Comparison of ENCODE assay signal across 25 cellular contexts in the genomic region with DNA sequence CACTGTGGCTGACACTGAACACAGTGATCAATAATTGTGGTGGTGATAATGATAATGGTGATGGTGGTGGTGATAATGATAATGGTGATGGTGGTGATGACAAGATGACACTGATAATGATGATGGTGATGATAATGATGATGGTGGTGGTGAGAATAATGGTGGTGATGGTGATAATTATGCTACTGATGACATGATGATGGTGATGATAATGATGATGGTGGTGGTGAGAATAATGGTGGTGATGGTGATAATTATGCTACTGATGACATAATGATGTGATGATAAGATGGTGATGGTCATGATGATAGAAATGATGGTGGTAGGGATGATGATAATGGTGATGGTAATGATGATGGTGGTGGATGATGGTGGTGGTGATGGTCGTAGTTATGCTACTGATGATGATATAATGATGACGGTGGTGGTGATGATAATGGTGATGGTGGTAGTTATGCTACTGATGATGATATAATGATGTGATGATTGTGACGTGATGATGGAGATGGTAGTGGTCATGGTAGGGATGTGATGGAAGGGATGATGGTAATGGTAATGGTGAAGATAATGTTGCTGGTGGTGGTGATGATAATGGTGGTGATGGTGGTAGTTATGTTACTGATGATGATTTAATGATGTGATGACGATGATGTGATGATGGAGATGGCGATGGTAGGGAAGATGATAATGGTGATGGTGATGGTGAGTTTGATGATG.
"Had no signal": no experiment of that assay in that cellular context is flagged by ENCODE, and none has a peak within 500 bp of the region (broad histone marks: within the 10 kb centered on the region; RNA-seq: fewer than 3 reads in every experiment).

No MANE protein-coding gene starts in this region.

- H3K36me3 ChIP-seq: SJCRH30 had no signal

- H3K4me3 ChIP-seq: SJCRH30 had no signal

- H3K27ac ChIP-seq: KMS-11, RWPE1, SJCRH30 had no signal

- DNase-seq: Kasumi-1, MM.1S, NCI-H1092 treated with DMSO at 0.1 percent for 48 hours, NCI-H1417, NCI-H1436 treated with DMSO at 0.1 percent for 48 hours, NCI-H1694, NCI-H1930, NCI-H2081, NCI-H2107, NCI-H2171, NCI-H226, NCI-H446, NCI-H510A, NCI-H524 treated with DMSO at 0.1 percent for 48 hours, NCI-H69, NCI-H774, PC-3, SHP77 treated with DMSO at 0.1 percent for 48 hours, SJCRH30, T-helper 1 cell, T-helper 17 cell had no signal

- H3K9ac ChIP-seq: KMS-11 had no signal

- H3K4me1 ChIP-seq: SJCRH30 had no signal

- H3K9me3 ChIP-seq: SJCRH30 had no signal

- H3K4me2 ChIP-seq: KMS-11 had no signal

- ATAC-seq: Panc1, PC-3, SK-N-SH treated with all-trans-retinoic acid at 6 μM for 48 hours, T-helper 17 cell had no signal
